In genomic region chr3:127421943-127422662, GRCh38 we compare ENCODE assay signal across 19 cellular contexts.
"Had no signal": no experiment of that assay in that cellular context is flagged by ENCODE, and none has a peak within 500 bp of the region (broad histone marks: within the 10 kb centered on the region; RNA-seq: fewer than 3 reads in every experiment).

No MANE protein-coding gene starts in this region.

- H3K27ac ChIP-seq: gastrocnemius medialis, heart left ventricle, skin epidermis, transverse colon, vagina had no signal

- DNase-seq: activated naive CD4-positive, alpha-beta T cell treated with anti-CD3 and anti-CD28 coated beads, Interleukin-2, amount 50 U/mL, for 16 hours; activated T-cell treated with anti-CD3 and anti-CD28 coated beads, Interleukin-2, amount 50 U/mL, for 24 hours; central memory CD4-positive, alpha-beta T cell; gastrocnemius medialis; heart left ventricle; left colon; naive thymus-derived CD4-positive, alpha-beta T cell; right cardiac atrium; stimulated activated CD4-positive, alpha-beta T cell treated with anti-CD3 and anti-CD28 coated beads, Interleukin-4, amount 100 ng/mL, for 24 hours; stimulated activated naive CD4-positive, alpha-beta T cell treated with Interleukin-2 at 50 U/mL for 16 hours; substantia nigra; T-helper 1 cell; T1000; transverse colon had no signal

- H3K4me3 ChIP-seq: gastrocnemius medialis, heart left ventricle, skin epidermis, transverse colon, vagina had no signal

- H3K27ac Mint-ChIP-seq: activated T-cell treated with anti-CD3 and anti-CD28 coated beads, Interleukin-2, amount 50 U/mL, for 24 hours; dendritic cell treated with granulocyte-macrophage colony-stimulating factor and Interleukin-4, amounts not matched to agents 40 ng/mL and 50 ng/mL, for 4 days; naive thymus-derived CD4-positive, alpha-beta T cell; progenitor cell of endocrine pancreas had no signal

- ATAC-seq: activated CD4-positive, CD25-positive, alpha-beta regulatory T cell treated with anti-CD3 and anti-CD28 coated beads, Interleukin-2, amount 50 U/mL, for 24 hours; gastrocnemius medialis; heart left ventricle; left colon; naive thymus-derived CD4-positive, alpha-beta T cell; right cardiac atrium had no signal

- H3K9me3 Mint-ChIP-seq: activated T-cell treated with anti-CD3 and anti-CD28 coated beads, Interleukin-2, amount 50 U/mL, for 24 hours; dendritic cell treated with granulocyte-macrophage colony-stimulating factor and Interleukin-4, amounts not matched to agents 40 ng/mL and 50 ng/mL, for 4 days; naive thymus-derived CD4-positive, alpha-beta T cell had no signal

- H3K27me3 ChIP-seq: vagina had no signal

- H3K9me3 ChIP-seq: gastrocnemius medialis, heart left ventricle, transverse colon, vagina had no signal

- H3K36me3 ChIP-seq: gastrocnemius medialis, heart left ventricle, transverse colon, vagina had no signal

- H3K4me1 ChIP-seq: gastrocnemius medialis, heart left ventricle, transverse colon had no signal

- H3K4me1 Mint-ChIP-seq: naive thymus-derived CD4-positive, alpha-beta T cell had no signal

- H3K4me3 Mint-ChIP-seq: activated T-cell treated with anti-CD3 and anti-CD28 coated beads, Interleukin-2, amount 50 U/mL, for 24 hours; dendritic cell treated with granulocyte-macrophage colony-stimulating factor and Interleukin-4, amounts not matched to agents 40 ng/mL and 50 ng/mL, for 4 days; naive thymus-derived CD4-positive, alpha-beta T cell had no signal

- H3K36me3 Mint-ChIP-seq: naive thymus-derived CD4-positive, alpha-beta T cell had no signal
